ENCODE assay signal across 12 cellular contexts in genomic region chr18:59502899-59503245, GRCh38.
DNase-seq lines count a peak whose midpoint lies in the region; ATAC-seq and TF ChIP-seq lines count a peak whose summit lies in the region.
"Had no signal": no experiment of that assay in that cellular context is flagged by ENCODE, and none has a peak within 500 bp of the region (broad histone marks: within the 10 kb centered on the region; RNA-seq: fewer than 3 reads in every experiment).

No MANE protein-coding gene starts in this region.

- peaks cover 21% of the 10 kb centered on the region for H3K9me3 Mint-ChIP-seq in nephron
- H3K9me3 Mint-ChIP-seq: stimulated activated naive CD8-positive, alpha-beta T cell treated with anti-CD3 and anti-CD28 coated beads, Interleukin-15, Interleukin-2, amounts not matched to agents 100 ng/mL and 50 ng/mL, for 24 hours had no signal

- peaks cover 44% of the 10 kb centered on the region for H3K36me3 Mint-ChIP-seq in nephron (ENCODE audit: low read depth)
- H3K36me3 Mint-ChIP-seq: activated CD4-positive, alpha-beta memory T cell treated with anti-CD3 and anti-CD28 coated beads for 36 hours had no signal

- H3K36me3 ChIP-seq in SK-N-SH (replicated peaks in 1 of 2; ENCODE audit: control insufficient read depth in 1 of 2, insufficient read depth in 2 of 2, low read length in 1 of 2) = no peaks in the 10 kb centered on the region
- no peaks in the 10 kb centered on the region for H3K36me3 ChIP-seq in vagina
- H3K36me3 ChIP-seq in WERI-Rb-1 = no peaks in the 10 kb centered on the region

- peak in 1 of 2 experiments; percentile 67; a peak in 1 of 4 replicates for TF ChIP-seq EP300 in SK-N-SH (IDR thresholded peaks at IDR 0.05; ENCODE audit: borderline replicate concordance in 1 of 2, low read depth in 1 of 2, low read length in 1 of 2)

- WGBS in SK-N-SH (ENCODE audit: low lambda C conversion rate) = 29% methylated on average over 5 of the region's 5 CpGs

- H3K4me2 ChIP-seq in SK-N-SH = peak overlapping the region; percentile 57; the same call in 1 of the 2 replicates

- H3K27me3 Mint-ChIP-seq in nephron (ENCODE audit: low read depth) = peaks cover 2% of the 10 kb centered on the region
- H3K27me3 Mint-ChIP-seq: central memory CD8-positive, alpha-beta T cell had no signal

- peak; percentile 38 for ATAC-seq in Right ventricle myocardium superior (ENCODE audit: poor library complexity)

- H3K4me1 Mint-ChIP-seq in nephron = peaks cover 70% of the 10 kb centered on the region
- H3K4me1 Mint-ChIP-seq: central memory CD8-positive, alpha-beta T cell had no signal

- DNase-seq in SK-N-SH (peak; percentile 63), Right ventricle myocardium superior (no peak), vagina (ENCODE audit: extremely low spot score in 2 of 2) (no peak), posterior vena cava (ENCODE audit: low spot score) (no peak), WERI-Rb-1 (no peak), NCI-H1436 treated with DMSO at 0.1 percent for 48 hours (lab: John Stamatoyannopoulos, UW) (no peak)
- DNase-seq: activated CD4-positive, alpha-beta memory T cell treated with anti-CD3 and anti-CD28 coated beads for 36 hours; activated gamma-delta T cell treated with Interleukin-2 at 50 U/mL for 16 hours; GF-D8 had no signal

- no peaks in the 10 kb centered on the region for H3K9me3 ChIP-seq in SK-N-SH
- no peaks in the 10 kb centered on the region for H3K9me3 ChIP-seq in vagina
- H3K9me3 ChIP-seq in WERI-Rb-1 (ENCODE audit: severe bottlenecking) = peaks cover 10% of the 10 kb centered on the region

- POLR2A ChIA-PET in SK-N-SH (lab: Yijun Ruan, JAX) = no interaction called here

- TF ChIP-seq POLR2A in vagina (IDR thresholded peaks at IDR 0.05) = no peak

- intact Hi-C loops in Right ventricle myocardium superior (cut with DNase I) = no loop called here
- intact Hi-C loops in vagina (cut with DNase I) = no loop called here
- intact Hi-C loops in posterior vena cava (cut with DNase I) = no loop called here

- H3K4me3 Mint-ChIP-seq in nephron = peak overlapping the region; percentile 2 to 10 (median 4)
- H3K4me3 Mint-ChIP-seq: activated CD4-positive, alpha-beta memory T cell treated with anti-CD3 and anti-CD28 coated beads for 36 hours; central memory CD8-positive, alpha-beta T cell; stimulated activated naive CD8-positive, alpha-beta T cell treated with anti-CD3 and anti-CD28 coated beads, Interleukin-15, Interleukin-2, amounts not matched to agents 100 ng/mL and 50 ng/mL, for 24 hours had no signal

- H3K27me3 ChIP-seq in SK-N-SH (ENCODE audit: insufficient read depth) = no peaks in the 10 kb centered on the region
- H3K27me3 ChIP-seq in vagina = no peaks in the 10 kb centered on the region
- no peaks in the 10 kb centered on the region for H3K27me3 ChIP-seq in WERI-Rb-1 (ENCODE audit: insufficient read depth, low read depth, severe bottlenecking)

- peak; percentile 20; the same call in 1 of the 2 replicates for TF ChIP-seq RAD21 in SK-N-SH (IDR thresholded peaks at IDR 0.05; ENCODE audit: low read length)

- H3K4me1 ChIP-seq in SK-N-SH (ENCODE audit: control insufficient read depth in 1 of 2, insufficient read depth in 2 of 2, low read depth in 1 of 2, low read length in 1 of 2) (peaks cover 7 to 21% of the 10 kb centered on the region in 2 experiments; a peak in 2 of 4 replicates), vagina (peaks cover 18% of the 10 kb centered on the region)

- no peak overlapping the region for H3K9ac ChIP-seq in SK-N-SH

- peak overlapping the region; percentile 80 to 91 (median 84) for H3K27ac Mint-ChIP-seq in nephron
- H3K27ac Mint-ChIP-seq: activated CD4-positive, alpha-beta memory T cell treated with anti-CD3 and anti-CD28 coated beads for 36 hours; stimulated activated naive CD8-positive, alpha-beta T cell treated with anti-CD3 and anti-CD28 coated beads, Interleukin-15, Interleukin-2, amounts not matched to agents 100 ng/mL and 50 ng/mL, for 24 hours had no signal

- H3K27ac ChIP-seq in SK-N-SH (ENCODE audit: low read depth in 2 of 2, low read length in 1 of 2) (peak overlapping the region; percentile 49 to 89), vagina (peak overlapping the region; percentile 58), WERI-Rb-1 (no peak overlapping the region)

- no peaks in the 10 kb centered on the region for H3K79me2 ChIP-seq in SK-N-SH (ENCODE audit: insufficient read depth)

- no peak overlapping the region for H3K4me3 ChIP-seq in SK-N-SH (ENCODE audit: low read depth in 2 of 2, low read length in 1 of 2)
- no peak overlapping the region for H3K4me3 ChIP-seq in vagina
- H3K4me3 ChIP-seq in WERI-Rb-1 (ENCODE audit: low read depth, low read length) = no peak overlapping the region

- no peak for TF ChIP-seq CTCF in SK-N-SH (IDR thresholded peaks at IDR 0.05)
- TF ChIP-seq CTCF in nephron (IDR thresholded peaks at IDR 0.05; ENCODE audit: unreplicated experiment in 3 of 3) = no peak
- TF ChIP-seq CTCF in vagina (IDR thresholded peaks at IDR 0.05) = no peak
- TF ChIP-seq CTCF in WERI-Rb-1 (IDR thresholded peaks at IDR 0.05; ENCODE audit: low read depth, low read length) = no peak

- no peaks in the 10 kb centered on the region for H3F3A ChIP-seq in SK-N-SH (replicated peaks; ENCODE audit: insufficient read depth)

- no peaks in the 10 kb centered on the region for H4K20me1 ChIP-seq in SK-N-SH (ENCODE audit: insufficient read depth)

- CTCF ChIA-PET in SK-N-SH (lab: Yijun Ruan, JAX) = interaction anchor here (1.0 to 1.2 kb wide), 2 partner anchors 14 to 79 kb away, joined by 3 read pairs; no protein-coding TSS in a partner anchor

- no peaks in the 10 kb centered on the region for H3K9me2 ChIP-seq in SK-N-SH

- 0 out of 2 replicates have a peak overlapping the region, but pooled peaks have one; percentile 26 for H2AFZ ChIP-seq in SK-N-SH (ENCODE audit: low read depth)

TF ChIP-seq in SK-N-SH, 30 proteins besides CTCF, POLR2A, EP300 and RAD21:
- TF ChIP-seq TCF12 (IDR thresholded peaks at IDR 0.05) (no peak), RCOR1 (IDR thresholded peaks at IDR 0.05; ENCODE audit: low read length) (peak; percentile 23; the same call in 1 of the 2 replicates), CHD2 (IDR thresholded peaks at IDR 0.05; ENCODE audit: low read length, partially characterized antibody) (peak; percentile 10), POLR2AphosphoS5 (IDR thresholded peaks at IDR 0.05; ENCODE audit: low read depth, low read length) (no peak), MXI1 (IDR thresholded peaks at IDR 0.05; ENCODE audit: low read depth, low read length) (0 out of 2 replicates have a peak, but pooled peaks have one; percentile 24), GATA2 (CRISPR knock-in tag; IDR thresholded peaks at IDR 0.05) (0 out of 2 replicates have a peak, but pooled peaks have one; percentile 10), SMC3 (IDR thresholded peaks at IDR 0.05; ENCODE audit: low read depth, low read length) (0 out of 2 replicates have a peak, but pooled peaks have one; percentile 4)
